21 cellular contexts compared by ENCODE assay signal in the genomic region with DNA sequence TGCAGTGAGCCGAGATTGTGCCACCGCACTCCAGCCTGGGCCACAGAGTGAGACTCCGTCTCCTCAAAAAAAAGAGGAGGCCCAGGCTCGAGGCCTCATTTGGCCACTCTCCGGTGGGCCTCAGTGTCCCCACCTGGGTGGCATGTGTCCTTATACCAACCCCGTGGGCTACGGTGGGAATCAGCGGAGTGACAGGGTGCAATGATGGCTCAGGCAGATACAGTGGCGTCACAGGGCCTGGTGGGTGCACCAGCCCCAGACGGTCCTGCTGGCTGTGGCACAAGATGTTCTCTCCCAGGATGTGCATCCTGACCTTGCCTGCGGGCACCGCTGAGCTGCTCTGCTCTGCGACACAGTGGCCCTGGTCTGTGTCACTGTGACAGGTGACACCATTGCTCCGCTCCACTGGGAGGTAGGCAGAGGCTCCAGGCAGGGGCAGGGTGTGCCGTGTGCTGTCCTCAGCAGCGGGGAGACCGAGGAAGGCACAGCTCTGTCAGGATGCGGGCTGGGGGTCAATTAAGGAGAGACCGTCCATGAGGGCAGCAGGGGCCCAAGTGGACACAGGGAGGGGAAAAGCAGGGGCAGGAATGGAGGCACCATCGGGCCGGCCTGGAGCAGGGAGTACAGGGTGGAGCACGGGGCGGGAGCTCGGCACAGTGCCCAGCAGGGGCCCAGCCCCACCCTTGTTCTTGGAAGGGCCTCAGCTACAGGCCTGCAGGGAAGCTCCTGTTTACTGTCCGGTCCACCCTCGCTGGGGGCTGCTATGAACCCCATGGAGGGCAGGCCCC. TPM values are rescaled to one million over a fixed set of nuclear protein-coding genes. Genes with fewer than 3 reads are reported as not detected.
DNase-seq lines count a peak whose midpoint lies in the region; ATAC-seq, FAIRE-seq and TF ChIP-seq lines count a peak whose summit lies in the region.
"Had no signal": no experiment of that assay in that cellular context is flagged by ENCODE, and none has a peak within 500 bp of the region (broad histone marks: within the 10 kb centered on the region; RNA-seq: fewer than 3 reads in every experiment).

No MANE protein-coding gene starts in this region.

- WGBS in testis, 2 donors = 75 to 87% methylated on average over 17 to 26 of the region's 26 CpGs

- no peaks in the 10 kb centered on the region for H3K79me2 ChIP-seq in keratinocyte (ENCODE audit: control insufficient read depth, insufficient read depth, low read length)

- H3K9me1 ChIP-seq in keratinocyte (ENCODE audit: control insufficient read depth, extremely low read depth, insufficient read depth, low read length) = no peaks in the 10 kb centered on the region

- DNase-seq in Right ventricle myocardium superior (peak; percentile 57), left ventricle myocardium inferior (no peak), SK-N-DZ (ENCODE audit: low spot score) (peak; percentile 89), keratinocyte (ENCODE audit: low read depth, low spot score) (no peak), testis (peak; percentile 17), KG1 (lab: John Stamatoyannopoulos, UW) (no peak), NCI-H446 treated with DMSO at 0.1 percent for 48 hours (lab: John Stamatoyannopoulos, UW) (no peak), NCI-H1092 treated with DMSO at 0.1 percent for 48 hours (lab: John Stamatoyannopoulos, UW) (no peak)
- DNase-seq: Caco-2, DMS53, H9, KBM-7, NCI-H1092, NCI-H187, NCI-H446, NCI-H82 had no signal

- H3K36me3 ChIP-seq in left ventricle myocardium inferior (no peaks in the 10 kb centered on the region), keratinocyte (ENCODE audit: control insufficient read depth in 2 of 2, extremely low read depth in 1 of 2, insufficient read depth in 2 of 2, low read length in 2 of 2) (no peaks in the 10 kb centered on the region), testis (ENCODE audit: low read depth, missing control alignments) (no peaks in the 10 kb centered on the region)
- H3K36me3 ChIP-seq: Peyer's patch, SJSA1 had no signal

- peak overlapping the region; percentile 56 for H2AFZ ChIP-seq in keratinocyte (ENCODE audit: control insufficient read depth, low read length)

- H3K4me1 ChIP-seq in left ventricle myocardium inferior = peaks cover 9% of the 10 kb centered on the region
- peaks cover 6% of the 10 kb centered on the region for H3K4me1 ChIP-seq in keratinocyte (ENCODE audit: control insufficient read depth, extremely low read depth, insufficient read depth, low read length)
- no peaks in the 10 kb centered on the region for H3K4me1 ChIP-seq in testis
- H3K4me1 ChIP-seq: Peyer's patch, SJSA1 had no signal

- no peak for FAIRE-seq in keratinocyte (lab: Jason Lieb, UNC)
- FAIRE-seq: A204.1 had no signal

- H4K20me1 ChIP-seq in keratinocyte (ENCODE audit: control insufficient read depth, extremely low read depth, insufficient read depth, low read length) = no peaks in the 10 kb centered on the region

- H3K4me2 ChIP-seq in keratinocyte (ENCODE audit: control insufficient read depth, extremely low read depth, insufficient read depth, low read depth, low read length) = no peak overlapping the region

- ATAC-seq in Right ventricle myocardium superior (ENCODE audit: poor library complexity) = peak; percentile 53

- H3K27me3 ChIP-seq in left ventricle myocardium inferior (ENCODE audit: low read depth) (peaks cover 70% of the 10 kb centered on the region), keratinocyte (ENCODE audit: control insufficient read depth, extremely low read depth, insufficient read depth, low read length) (peaks cover 14% of the 10 kb centered on the region), testis (no peaks in the 10 kb centered on the region)
- H3K27me3 ChIP-seq: Peyer's patch had no signal

- TF ChIP-seq CTCF in left ventricle myocardium inferior (IDR thresholded peaks at IDR 0.05; ENCODE audit: borderline replicate concordance) = no peak
- TF ChIP-seq CTCF in keratinocyte (optimal IDR thresholded peaks at IDR 0.05 in 1 of 3, IDR thresholded peaks at IDR 0.05 in 1 of 3, conservative IDR thresholded peaks at IDR 0.05 in 1 of 3; ENCODE audit: extremely low read depth in 1 of 3, insufficient read depth in 2 of 3, low read length in 3 of 3) = no peak
- TF ChIP-seq CTCF in testis (IDR thresholded peaks at IDR 0.05) = no peak

- H3K4me3 ChIP-seq in left ventricle myocardium inferior = no peak overlapping the region
- no peak overlapping the region for H3K4me3 ChIP-seq in keratinocyte (ENCODE audit: control insufficient read depth in 2 of 3, extremely low read depth in 1 of 3, insufficient read depth in 2 of 3, low read depth in 1 of 3, low read length in 3 of 3)
- no peak overlapping the region for H3K4me3 ChIP-seq in testis
- H3K4me3 ChIP-seq: Peyer's patch, SJSA1 had no signal

- intact Hi-C loops in Right ventricle myocardium superior (cut with DNase I) (no loop called here), left ventricle myocardium inferior (cut with micrococcal nuclease) (loop anchor here (10.0 kb wide), 2 partner anchors 102 to 222 kb away; no protein-coding TSS in a partner anchor), testis (cut with DNase I; ENCODE audit: low total_unique reads) (loop anchor here (5.0 kb wide), 1 partner anchor 219 kb away; no protein-coding TSS in a partner anchor)

- no peak for TF ChIP-seq POLR2A in testis (IDR thresholded peaks at IDR 0.05)

- H3K9me3 ChIP-seq in left ventricle myocardium inferior (replicated peaks) = no peaks in the 10 kb centered on the region
- no peaks in the 10 kb centered on the region for H3K9me3 ChIP-seq in keratinocyte (ENCODE audit: control insufficient read depth, low read depth, low read length)
- no peaks in the 10 kb centered on the region for H3K9me3 ChIP-seq in testis
- H3K9me3 ChIP-seq: Caco-2, Peyer's patch, SJSA1 had no signal

- no peak overlapping the region for H3K9ac ChIP-seq in keratinocyte (ENCODE audit: control insufficient read depth, extremely low read depth, insufficient read depth, low read length)

- dilution Hi-C loops in keratinocyte (cut with MboI; ENCODE audit: extremely low pct_ligation_motif_present, low sequenced_read_pairs) = no loop called here

- H3K27ac ChIP-seq in left ventricle myocardium inferior (replicated peaks) = no peak overlapping the region
- no peak overlapping the region for H3K27ac ChIP-seq in keratinocyte (ENCODE audit: control insufficient read depth, insufficient read depth, low read length)
- H3K27ac ChIP-seq in testis = no peak overlapping the region
- H3K27ac ChIP-seq: Peyer's patch, SJSA1 had no signal

RNA-seq across cellular contexts. Expression of a gene that starts 21.7 kb away (rescaled TPM):
- not detected for total RNA-seq in Right ventricle myocardium superior
- not detected for total RNA-seq in left ventricle myocardium inferior
- 21.2 and 31.3 TPM in 2 replicates for polyA plus RNA-seq in SK-N-DZ (2014; cell fraction: cytosol; rRNA removed)
- polyA plus RNA-seq in SK-N-DZ (2014; cell fraction: nucleus; rRNA removed) = 164 and 174 TPM in 2 replicates
- polyA plus RNA-seq in keratinocyte = 0.50 to 0.86 TPM (median 0.67 TPM) in 3 replicates
- polyA plus RNA-seq in keratinocyte (2011; ENCODE audit: low read depth) = not detected
- polyA plus RNA-seq in keratinocyte (2011; cell fraction: cytosol; rRNA removed) = 0.32 and 0.90 TPM in 2 replicates
- 1.2 and 2.6 TPM in 2 replicates for polyA plus RNA-seq in keratinocyte (2011; cell fraction: nucleus; rRNA removed)
- 0.31 and 1.4 TPM in 2 replicates for polyA plus RNA-seq in keratinocyte (2012; ENCODE audit: low replicate concordance)
- 0.16 to 0.43 TPM in 2 of 3 replicates, not detected in the other for polyA minus RNA-seq in keratinocyte
- 0.96 TPM for polyA minus RNA-seq in keratinocyte (2011; cell fraction: cytosol; rRNA and poly(A)+ RNA removed)
- 0.78 TPM in 1 of 2 replicates, not detected in the other for polyA minus RNA-seq in keratinocyte (2011; cell fraction: nucleus; rRNA and poly(A)+ RNA removed)
- 1 to 10 TPM; 1.1 to 2.0 TPM for total RNA-seq in testis
- polyA plus RNA-seq in testis (ENCODE audit: insufficient read depth, low read depth, low replicate concordance) = 1.2 TPM
- total RNA-seq: Caco-2, H9, HT1080, SJSA1 had no signal

RNA-seq across cellular contexts. Expression of a gene that starts 32.3 kb away (rescaled TPM):
- total RNA-seq in Right ventricle myocardium superior (not detected), left ventricle myocardium inferior (not detected), testis (not detected)
- not detected in 2 replicates for polyA plus RNA-seq in SK-N-DZ (2014; cell fraction: cytosol; rRNA removed)
- polyA plus RNA-seq in SK-N-DZ (2014; cell fraction: nucleus; rRNA removed) = 4.0 TPM in 1 of 2 replicates, not detected in the other
- polyA plus RNA-seq in keratinocyte (not detected in 3 replicates), testis (ENCODE audit: insufficient read depth, low read depth, low replicate concordance) (not detected)
- polyA plus RNA-seq in keratinocyte (2011; ENCODE audit: low read depth) = not detected
- not detected in 2 replicates for polyA plus RNA-seq in keratinocyte (2011; cell fraction: cytosol; rRNA removed)
- not detected in 2 replicates for polyA plus RNA-seq in keratinocyte (2011; cell fraction: nucleus; rRNA removed)
- polyA plus RNA-seq in keratinocyte (2012; ENCODE audit: low replicate concordance) = not detected in 2 replicates
- polyA minus RNA-seq in keratinocyte = not detected in 3 replicates
- not detected for polyA minus RNA-seq in keratinocyte (2011; cell fraction: cytosol; rRNA and poly(A)+ RNA removed)
- not detected in 2 replicates for polyA minus RNA-seq in keratinocyte (2011; cell fraction: nucleus; rRNA and poly(A)+ RNA removed)
- total RNA-seq: Caco-2, H9, HT1080, M059J, Peyer's patch, SJSA1 had no signal

RNA-seq across cellular contexts. Expression of a gene that starts 54.1 kb away (rescaled TPM):
- total RNA-seq in Right ventricle myocardium superior (79.9 TPM), left ventricle myocardium inferior (75.0 TPM), testis (100 to 1,000 TPM in 1 of 2 donors, 10 to 100 TPM in 1; 69.8 to 104 TPM)
- 0.29 and 0.32 TPM in 2 replicates for polyA plus RNA-seq in SK-N-DZ (2014; cell fraction: cytosol; rRNA removed)
- 0.14 TPM in 1 of 2 replicates, not detected in the other for polyA plus RNA-seq in SK-N-DZ (2014; cell fraction: nucleus; rRNA removed)
- polyA plus RNA-seq in keratinocyte (0.01 TPM in 2 of 3 replicates, not detected in the other), testis (ENCODE audit: insufficient read depth, low read depth, low replicate concordance) (52.3 TPM)
- 0.86 TPM for polyA plus RNA-seq in keratinocyte (2011; ENCODE audit: low read depth)
- 0.02 and 0.08 TPM in 2 replicates for polyA plus RNA-seq in keratinocyte (2011; cell fraction: cytosol; rRNA removed)
- polyA plus RNA-seq in keratinocyte (2011; cell fraction: nucleus; rRNA removed) = 0.11 and 0.15 TPM in 2 replicates
- polyA plus RNA-seq in keratinocyte (2012; ENCODE audit: low replicate concordance) = 0.63 and 1.9 TPM in 2 replicates
- polyA minus RNA-seq in keratinocyte = 0.85 TPM in 1 of 3 replicates, not detected in the others
- not detected for polyA minus RNA-seq in keratinocyte (2011; cell fraction: cytosol; rRNA and poly(A)+ RNA removed)
- polyA minus RNA-seq in keratinocyte (2011; cell fraction: nucleus; rRNA and poly(A)+ RNA removed) = 0.11 TPM in 1 of 2 replicates, not detected in the other

Comparison
In these comparisons a context has a peak if more than half of its experiments do, and no peak if none do; other contexts are left out.
1. DNase-seq: peak in Right ventricle myocardium superior (single experiment), SK-N-DZ (single experiment) and testis (single experiment); none in left ventricle myocardium inferior (single experiment), keratinocyte (single experiment), KG1 (single experiment), NCI-H446 treated with DMSO at 0.1 percent for 48 hours (single experiment) and NCI-H1092 treated with DMSO at 0.1 percent for 48 hours (single experiment).